Comparison of ENCODE assay signal across 13 cellular contexts in genomic region chrX:74242050-74242449, GRCh38.
DNase-seq lines count a peak whose midpoint lies in the region; ATAC-seq and TF ChIP-seq lines count a peak whose summit lies in the region.
"Had no signal": no experiment of that assay in that cellular context is flagged by ENCODE, and none has a peak within 500 bp of the region (broad histone marks: within the 10 kb centered on the region; RNA-seq: fewer than 3 reads in every experiment).

No MANE protein-coding gene starts in this region.

- H3K4me3 ChIP-seq in breast epithelium: peak overlapping the region in 1 of 3 donors; percentile 12
- H3K4me3 ChIP-seq: lung, MG63 had no signal

- H3K9me3 Mint-ChIP-seq in MCF 10A (ENCODE audit: unreplicated experiment) (no peaks in the 10 kb centered on the region), osteocyte (ENCODE audit: unreplicated experiment) (peaks cover 5% of the 10 kb centered on the region)
- no peaks in the 10 kb centered on the region for H3K9me3 Mint-ChIP-seq in stimulated activated naive B cell treated with anti-CD40 and anti-IgM and Interleukin-4, amounts not matched to agents 10 μg/mL and 1 μg/mL and 100 μg/mL, for 72 hours
- H3K9me3 Mint-ChIP-seq: activated naive CD8-positive, alpha-beta T cell treated with anti-CD3 and anti-CD28 coated beads, Interleukin-2, amount 10 ng/mL, durations not matched to agents 7 days and 5 days had no signal

- H3K4me1 Mint-ChIP-seq in MCF 10A (ENCODE audit: insufficient read depth, unreplicated experiment) (no peaks in the 10 kb centered on the region), osteocyte (ENCODE audit: unreplicated experiment) (peaks cover 9% of the 10 kb centered on the region)
- H3K4me1 Mint-ChIP-seq in stimulated activated naive B cell treated with anti-CD40 and anti-IgM and Interleukin-4, amounts not matched to agents 10 μg/mL and 1 μg/mL and 100 μg/mL, for 72 hours: no peaks in the 10 kb centered on the region
- H3K4me1 Mint-ChIP-seq: activated naive CD8-positive, alpha-beta T cell treated with anti-CD3 and anti-CD28 coated beads, Interleukin-2, amount 10 ng/mL, durations not matched to agents 7 days and 5 days had no signal

- H3K27ac Mint-ChIP-seq in MCF 10A (ENCODE audit: low read depth, unreplicated experiment) (no peak overlapping the region), osteocyte (ENCODE audit: unreplicated experiment) (no peak overlapping the region)
- peak overlapping the region; percentile 47 for H3K27ac Mint-ChIP-seq in stimulated activated naive B cell treated with anti-CD40 and anti-IgM and Interleukin-4, amounts not matched to agents 10 μg/mL and 1 μg/mL and 100 μg/mL, for 72 hours
- H3K27ac Mint-ChIP-seq: activated naive CD8-positive, alpha-beta T cell treated with anti-CD3 and anti-CD28 coated beads, Interleukin-2, amount 10 ng/mL, durations not matched to agents 7 days and 5 days had no signal

- H3K27me3 ChIP-seq in breast epithelium: peaks cover 0 to 24% of the 10 kb centered on the region in 2 donors
- H3K27me3 ChIP-seq: MG63 had no signal

- H3K4me3 Mint-ChIP-seq in MCF 10A (ENCODE audit: unreplicated experiment) (no peak overlapping the region), osteocyte (ENCODE audit: unreplicated experiment) (no peak overlapping the region)
- no peak overlapping the region for H3K4me3 Mint-ChIP-seq in stimulated activated naive B cell treated with anti-CD40 and anti-IgM and Interleukin-4, amounts not matched to agents 10 μg/mL and 1 μg/mL and 100 μg/mL, for 72 hours
- H3K4me3 Mint-ChIP-seq: activated naive CD8-positive, alpha-beta T cell treated with anti-CD3 and anti-CD28 coated beads, Interleukin-2, amount 10 ng/mL, durations not matched to agents 7 days and 5 days had no signal

- POLR2A ChIA-PET in MCF 10A (lab: Yijun Ruan, JAX): no interaction called here

- H3K36me3 Mint-ChIP-seq in MCF 10A (ENCODE audit: insufficient read depth, unreplicated experiment): peaks cover 57% of the 10 kb centered on the region
- peaks cover 8 to 14% of the 10 kb centered on the region in 2 donors for H3K36me3 Mint-ChIP-seq in stimulated activated naive B cell treated with anti-CD40 and anti-IgM and Interleukin-4, amounts not matched to agents 10 μg/mL and 1 μg/mL and 100 μg/mL, for 72 hours
- peaks cover 27% of the 10 kb centered on the region for H3K36me3 Mint-ChIP-seq in osteocyte (ENCODE audit: unreplicated experiment)

- H3K27me3 Mint-ChIP-seq in MCF 10A (ENCODE audit: insufficient read depth, unreplicated experiment) (peaks cover 60% of the 10 kb centered on the region), osteocyte (ENCODE audit: unreplicated experiment) (no peaks in the 10 kb centered on the region)
- H3K27me3 Mint-ChIP-seq in stimulated activated naive B cell treated with anti-CD40 and anti-IgM and Interleukin-4, amounts not matched to agents 10 μg/mL and 1 μg/mL and 100 μg/mL, for 72 hours: no peaks in the 10 kb centered on the region
- H3K27me3 Mint-ChIP-seq: activated naive CD8-positive, alpha-beta T cell treated with anti-CD3 and anti-CD28 coated beads, Interleukin-2, amount 10 ng/mL, durations not matched to agents 7 days and 5 days had no signal

- H3K9me3 ChIP-seq in breast epithelium: no peaks in the 10 kb centered on the region
- H3K9me3 ChIP-seq: MG63 had no signal

- intact Hi-C loops in breast epithelium (cut with DNase I; ENCODE audit: low total_unique reads) (no loop called here), MCF 10A (cut with micrococcal nuclease) (no loop called here), left ventricle myocardium superior (cut with micrococcal nuclease) (no loop called here)

- H3K27ac ChIP-seq in breast epithelium: peak overlapping the region; percentile 35 to 70

- H3K36me3 ChIP-seq in breast epithelium: no peaks in the 10 kb centered on the region

- peak; percentile 58 for ATAC-seq in left ventricle myocardium superior
- ATAC-seq in stimulated activated naive B cell treated with anti-CD40 and anti-IgM and Interleukin-4, amounts not matched to agents 10 μg/mL and 1 μg/mL and 100 μg/mL, for 72 hours (replicated peaks): no peak

- no peak for TF ChIP-seq POLR2A in breast epithelium (IDR thresholded peaks at IDR 0.05)

- CTCF ChIA-PET in MCF 10A (lab: Yijun Ruan, JAX): no interaction called here

- no peaks in the 10 kb centered on the region for H3K4me1 ChIP-seq in breast epithelium

- TF ChIP-seq CTCF in breast epithelium (IDR thresholded peaks at IDR 0.05) (no peak), MCF 10A (IDR thresholded peaks at IDR 0.05; ENCODE audit: unreplicated experiment) (no peak), osteocyte (IDR thresholded peaks at IDR 0.05) (no peak)

- no TSS peak for BruUV-seq in MCF 10A (replicated peaks; lab: Mats Ljungman, UMichigan)

- DNase-seq in breast epithelium (ENCODE audit: low spot score in 2 of 2) (no peak), MCF 10A (ENCODE audit: unreplicated experiment) (no peak), astrocyte of the hippocampus (ENCODE audit: low read depth, low spot score) (peak; percentile 15), left ventricle myocardium superior (no peak), NK-92 (lab: John Stamatoyannopoulos, UW; ENCODE audit: unreplicated experiment) (no peak), osteocyte (ENCODE audit: extremely low spot score, unreplicated experiment) (no peak)
- DNase-seq in stimulated activated naive B cell treated with anti-CD40 and anti-IgM and Interleukin-4, amounts not matched to agents 10 μg/mL and 1 μg/mL and 100 μg/mL, for 72 hours: no peak
- DNase-seq in activated CD4-positive, CD25-positive, alpha-beta regulatory T cell (lab: John Stamatoyannopoulos, UW): no peak
- DNase-seq: activated naive CD8-positive, alpha-beta T cell treated with anti-CD3 and anti-CD28 coated beads, Interleukin-2, amount 10 ng/mL, durations not matched to agents 7 days and 5 days; GF-D8; NCI-H510A treated with DMSO at 0.1 percent for 48 hours had no signal
